10 cellular contexts compared by ENCODE assay signal in genomic region chr6:155185544-155185943, GRCh38.
DNase-seq lines count a peak whose midpoint lies in the region; ATAC-seq and TF ChIP-seq lines count a peak whose summit lies in the region.
"Had no signal": no experiment of that assay in that cellular context is flagged by ENCODE, and none has a peak within 500 bp of the region (broad histone marks: within the 10 kb centered on the region; RNA-seq: fewer than 3 reads in every experiment).

No MANE protein-coding gene starts in this region.

- peaks cover 5% of the 10 kb centered on the region for H3K36me3 Mint-ChIP-seq in activated CD4-positive, alpha-beta T cell treated with anti-CD3 and anti-CD28 coated beads for 36 hours (ENCODE audit: low read depth)
- H3K36me3 Mint-ChIP-seq in stimulated activated naive B cell treated with anti-CD40 and anti-IgM and Interleukin-4, amounts not matched to agents 10 μg/mL and 1 μg/mL and 100 μg/mL, for 72 hours = no peaks in the 10 kb centered on the region

- TF ChIP-seq CTCF in RWPE1 (conservative IDR thresholded peaks at IDR 0.05; ENCODE audit: low read depth) (no peak), fibroblast of mammary gland (conservative IDR thresholded peaks at IDR 0.05; ENCODE audit: control insufficient read depth, insufficient read depth, low read depth, low read length) (no peak)

- POLR2A ChIA-PET in activated CD4-positive, alpha-beta T cell treated with anti-CD3 and anti-CD28 coated beads for 36 hours (lab: Charles Lee) = interaction anchor here (0.6 to 1.2 kb wide), 3 partner anchors 13 to 99 kb away, joined by 3 to 4 read pairs (median 3); no protein-coding TSS in a partner anchor
- POLR2A ChIA-PET in RWPE1 (lab: Yijun Ruan, JAX; ENCODE audit: low non-redundant PET) = no interaction called here

- no peaks in the 10 kb centered on the region for H3K9me3 Mint-ChIP-seq in activated CD4-positive, alpha-beta T cell treated with anti-CD3 and anti-CD28 coated beads for 36 hours (ENCODE audit: low read depth)
- no peaks in the 10 kb centered on the region for H3K9me3 Mint-ChIP-seq in stimulated activated naive B cell treated with anti-CD40 and anti-IgM and Interleukin-4, amounts not matched to agents 10 μg/mL and 1 μg/mL and 100 μg/mL, for 72 hours
- H3K9me3 Mint-ChIP-seq: brain had no signal

- peak overlapping the region; percentile 56 for H3K4me3 Mint-ChIP-seq in activated CD4-positive, alpha-beta T cell treated with anti-CD3 and anti-CD28 coated beads for 36 hours
- H3K4me3 Mint-ChIP-seq in stimulated activated naive B cell treated with anti-CD40 and anti-IgM and Interleukin-4, amounts not matched to agents 10 μg/mL and 1 μg/mL and 100 μg/mL, for 72 hours = no peak overlapping the region
- H3K4me3 Mint-ChIP-seq: brain had no signal

- intact Hi-C loops in activated CD4-positive, alpha-beta T cell treated with anti-CD3 and anti-CD28 coated beads for 36 hours (cut with DNase I, micrococcal nuclease) = loop anchor here (5.0 to 10.0 kb wide), 2 partner anchors 337 to 339 kb away; no protein-coding TSS in a partner anchor

- CTCF ChIA-PET in activated CD4-positive, alpha-beta T cell treated with anti-CD3 and anti-CD28 coated beads for 36 hours (lab: Charles Lee) = interaction anchor here (0.5 to 1.8 kb wide), 9 partner anchors 8 to 258 kb away, joined by 3 to 8 read pairs (median 4); no protein-coding TSS in a partner anchor
- CTCF ChIA-PET in RWPE1 (lab: Yijun Ruan, JAX) = no interaction called here

- H3K27me3 Mint-ChIP-seq in activated CD4-positive, alpha-beta T cell treated with anti-CD3 and anti-CD28 coated beads for 36 hours = no peaks in the 10 kb centered on the region
- no peaks in the 10 kb centered on the region for H3K27me3 Mint-ChIP-seq in stimulated activated naive B cell treated with anti-CD40 and anti-IgM and Interleukin-4, amounts not matched to agents 10 μg/mL and 1 μg/mL and 100 μg/mL, for 72 hours

- H3K4me3 ChIP-seq in fibroblast of mammary gland (ENCODE audit: control insufficient read depth, low read depth, low read length) = no peak overlapping the region
- H3K4me3 ChIP-seq: BLaER1 had no signal

- H3K27ac Mint-ChIP-seq in activated CD4-positive, alpha-beta T cell treated with anti-CD3 and anti-CD28 coated beads for 36 hours = peak overlapping the region; percentile 98
- peak overlapping the region; percentile 47 for H3K27ac Mint-ChIP-seq in stimulated activated naive B cell treated with anti-CD40 and anti-IgM and Interleukin-4, amounts not matched to agents 10 μg/mL and 1 μg/mL and 100 μg/mL, for 72 hours

- peak; percentile 20 for ATAC-seq in activated CD4-positive, alpha-beta T cell treated with anti-CD3 and anti-CD28 coated beads for 36 hours
- ATAC-seq in stimulated activated naive B cell treated with anti-CD40 and anti-IgM and Interleukin-4, amounts not matched to agents 10 μg/mL and 1 μg/mL and 100 μg/mL, for 72 hours (replicated peaks) = no peak
- no peak for ATAC-seq in GM21786 (IDR thresholded peaks at IDR 0.05; ENCODE audit: unreplicated experiment)

- peak; percentile 48 for DNase-seq in activated CD4-positive, alpha-beta T cell treated with anti-CD3 and anti-CD28 coated beads for 36 hours
- no peak for DNase-seq in activated CD4-positive, alpha-beta T cell treated with anti-CD3 and anti-CD28 coated beads, Interleukin-2, amount 50 U/mL, for 4 hours
- DNase-seq in RWPE1 (ENCODE audit: low spot score) = peak; percentile 74
- peak; percentile 35 for DNase-seq in fibroblast of mammary gland (ENCODE audit: low read depth)
- DNase-seq in stimulated activated naive B cell treated with anti-CD40 and anti-IgM and Interleukin-4, amounts not matched to agents 10 μg/mL and 1 μg/mL and 100 μg/mL, for 72 hours = no peak
- DNase-seq in central memory CD4-positive, alpha-beta T cell = no peak
- DNase-seq in SW 1271 (lab: John Stamatoyannopoulos, UW) = no peak

- peak overlapping the region; percentile 53 for H3K27ac ChIP-seq in RWPE1

- H3K4me1 Mint-ChIP-seq in activated CD4-positive, alpha-beta T cell treated with anti-CD3 and anti-CD28 coated beads for 36 hours = peaks cover 57% of the 10 kb centered on the region
- peaks cover 25 to 34% of the 10 kb centered on the region in 2 donors for H3K4me1 Mint-ChIP-seq in stimulated activated naive B cell treated with anti-CD40 and anti-IgM and Interleukin-4, amounts not matched to agents 10 μg/mL and 1 μg/mL and 100 μg/mL, for 72 hours

Comparison
In these comparisons a context has a peak if more than half of its experiments do, and no peak if none do; other contexts are left out.
1. DNase-seq: peak in activated CD4-positive, alpha-beta T cell treated with anti-CD3 and anti-CD28 coated beads for 36 hours (single experiment), RWPE1 (single experiment) and fibroblast of mammary gland (single experiment); none in activated CD4-positive, alpha-beta T cell treated with anti-CD3 and anti-CD28 coated beads, Interleukin-2, amount 50 U/mL, for 4 hours (0 of 2), stimulated activated naive B cell treated with anti-CD40 and anti-IgM and Interleukin-4, amounts not matched to agents 10 μg/mL and 1 μg/mL and 100 μg/mL, for 72 hours (single experiment), central memory CD4-positive, alpha-beta T cell (single experiment) and SW 1271 (0 of 2).